12 cellular contexts compared by ENCODE assay signal in genomic region chr1:33335020-33335419, GRCh38. TPM values are rescaled to one million over a fixed set of nuclear protein-coding genes. Genes with fewer than 3 reads are reported as not detected.
DNase-seq lines count a peak whose midpoint lies in the region; TF ChIP-seq lines count a peak whose summit lies in the region.
"Had no signal": no experiment of that assay in that cellular context is flagged by ENCODE, and none has a peak within 500 bp of the region (broad histone marks: within the 10 kb centered on the region; RNA-seq: fewer than 3 reads in every experiment).

No MANE protein-coding gene starts in this region.

- intact Hi-C loops in adrenal gland (cut with DNase I): no loop called here

- TF ChIP-seq RAD21 in liver (IDR thresholded peaks at IDR 0.05): no peak

- H3K4me3 ChIP-seq in adrenal gland (no peak overlapping the region), liver (ENCODE audit: low read depth in 1 of 3, low read length in 3 of 3) (no peak overlapping the region)

- peak; percentile 32 for DNase-seq in SIG-M5 treated with dmso at 0.1 percent for 504 hours (lab: John Stamatoyannopoulos, UW; ENCODE audit: unreplicated experiment)
- no peak for DNase-seq in SIG-M5 (lab: John Stamatoyannopoulos, UW)
- DNase-seq in adrenal gland: peak in 3 of 7 donors; percentile 33 to 57 (median 45)
- DNase-seq in NCI-H446 (lab: John Stamatoyannopoulos, UW): no peak
- DNase-seq in HEK293T (ENCODE audit: extremely low spot score): no peak
- no peak for DNase-seq in T-helper 1 cell
- DNase-seq: 8988T; activated CD4-positive, alpha-beta T cell treated with anti-CD3 and anti-CD28 coated beads, Interleukin-2, amount 50 U/mL, for 48 hours; central memory CD4-positive, alpha-beta T cell; PC-3 had no signal

- no peak for TF ChIP-seq POLR2A in adrenal gland (IDR thresholded peaks at IDR 0.05)

- WGBS in adrenal gland, 4 donors: 37 to 43% (median 42%) methylated on average over 4 of the region's 4 CpGs
- WGBS in liver: 64% methylated on average over 4 of the region's 4 CpGs

- peaks cover 0 to 40% of the 10 kb centered on the region in 2 donors for H3K36me3 ChIP-seq in adrenal gland (replicated peaks in 1 of 2)
- peaks cover 9 to 33% (median 30%) of the 10 kb centered on the region in 4 donors for H3K36me3 ChIP-seq in liver (ENCODE audit: control insufficient read depth in 4 of 4, insufficient read depth in 3 of 4, low read depth in 1 of 4, low read length in 3 of 4)

- TF ChIP-seq CTCF in adrenal gland (IDR thresholded peaks at IDR 0.05) (no peak), liver (IDR thresholded peaks at IDR 0.05; ENCODE audit: low read depth, low read length, missing input control) (no peak)

- POLR2A ChIA-PET in HEK293T (lab: Yijun Ruan, JAX): no interaction called here

- H3K9me3 ChIP-seq in adrenal gland (replicated peaks in 1 of 3) (no peaks in the 10 kb centered on the region), liver (ENCODE audit: control insufficient read depth in 4 of 4, low read length in 3 of 4) (no peaks in the 10 kb centered on the region)

- H3K27me3 ChIP-seq in adrenal gland (no peaks in the 10 kb centered on the region), liver (ENCODE audit: control insufficient read depth in 4 of 4, insufficient read depth in 4 of 4, low read length in 3 of 4) (no peaks in the 10 kb centered on the region)

- H3K9ac ChIP-seq in liver (ENCODE audit: low read depth in 1 of 2, low read length in 2 of 2): peak overlapping the region in 1 of 2 donors; percentile 4

- CTCF ChIA-PET in HEK293T (lab: Yijun Ruan, JAX): no interaction called here

- H3K27ac ChIP-seq in adrenal gland (peak overlapping the region; percentile 67 to 97 (median 71)), liver (ENCODE audit: low read depth in 1 of 2, low read length in 2 of 2) (peak overlapping the region; percentile 58 to 89), temporal lobe (ENCODE audit: low read depth, low read length) (peak overlapping the region; percentile 60)

- H3K4me1 ChIP-seq in adrenal gland (replicated peaks in 1 of 2) (peaks cover 57 to 87% of the 10 kb centered on the region in 2 donors), liver (ENCODE audit: control insufficient read depth in 4 of 4, insufficient read depth in 4 of 4, low read length in 3 of 4) (peaks cover 28 to 68% (median 52%) of the 10 kb centered on the region in 4 donors)

TF ChIP-seq in liver, 16 proteins besides CTCF, POLR2A, EP300 and RAD21:
- TF ChIP-seq GABPA (IDR thresholded peaks at IDR 0.05 in 1 of 2, conservative IDR thresholded peaks at IDR 0.05 in 1 of 2): no peak
- TF ChIP-seq MAX (IDR thresholded peaks at IDR 0.05): peak; percentile 1

TF ChIP-seq in HEK293T, 16 proteins besides CTCF, POLR2A, EP300 and RAD21:
- TF ChIP-seq CTBP1 (IDR thresholded peaks at IDR 0.05; ENCODE audit: borderline replicate concordance): no peak

RNA-seq across cellular contexts. Expression of gene A3GALT2, which starts 14.1 kb away (rescaled TPM):
- total RNA-seq in adrenal gland: under 1 TPM in 1 of 8 donors, not detected in 7; 0.49 TPM
- under 1 TPM in 1 of 3 donors, not detected in 2; 0.17 TPM for polyA plus RNA-seq in adrenal gland
- total RNA-seq in liver: not detected
- not detected for polyA plus RNA-seq in liver
- not detected for total RNA-seq in temporal lobe
- total RNA-seq: PC-3 had no signal
